14 cellular contexts compared by ENCODE assay signal in the genomic region with DNA sequence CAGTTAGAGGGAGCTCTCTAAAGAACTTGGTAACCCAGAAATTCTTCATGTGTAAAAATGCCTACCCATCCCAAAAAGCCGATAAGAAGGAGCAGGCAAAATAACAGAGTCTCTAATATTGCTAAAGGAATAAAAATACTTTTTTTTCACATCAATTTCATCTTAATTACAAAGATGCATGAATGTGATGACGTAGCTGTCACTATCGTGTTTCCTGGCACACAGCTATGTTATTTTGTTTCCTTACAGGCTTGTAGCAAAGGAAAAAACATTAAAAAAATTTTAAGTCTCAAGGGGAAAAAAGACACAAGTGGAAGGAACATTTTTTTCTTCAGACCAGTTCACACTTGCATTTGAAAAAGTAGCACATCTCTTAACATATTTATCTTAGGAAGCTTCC. TPM values are rescaled to one million over a fixed set of nuclear protein-coding genes. Genes with fewer than 3 reads are reported as not detected.
A peak's percentile ranks its signal among the peaks of the same experiment; 100 is the strongest.
DNase-seq lines count a peak whose midpoint lies in the region; ATAC-seq and TF ChIP-seq lines count a peak whose summit lies in the region.
"Had no signal": no experiment of that assay in that cellular context is flagged by ENCODE, and none has a peak within 500 bp of the region (broad histone marks: within the 10 kb centered on the region; RNA-seq: fewer than 3 reads in every experiment).

No MANE protein-coding gene starts in this region.

- TF ChIP-seq POLR2A in IMR-90 (IDR thresholded peaks at IDR 0.05; ENCODE audit: low read depth, low read length): no peak

- WGBS in IMR-90 (ENCODE audit: extremely low coverage in 2 of 2, insufficient read length in 1 of 2), 2 experiments: no CpG with 5 or more reads among the region's 3 CpGs

- no peak overlapping the region for H4K5ac ChIP-seq in IMR-90 (ENCODE audit: low read depth, low read length)

- H3K79me1 ChIP-seq in IMR-90 (ENCODE audit: low read depth in 1 of 2, low read length in 2 of 2): no peaks in the 10 kb centered on the region

- H3K27me3 ChIP-seq in IMR-90 (ENCODE audit: control insufficient read depth, insufficient read depth, low read length): no peaks in the 10 kb centered on the region
- no peaks in the 10 kb centered on the region for H3K27me3 ChIP-seq in muscle layer of duodenum (ENCODE audit: low read depth, low read length)

- H4K20me1 ChIP-seq in IMR-90 (ENCODE audit: insufficient read depth, low read length): no peaks in the 10 kb centered on the region

- no peak overlapping the region for H3K56ac ChIP-seq in IMR-90 (ENCODE audit: extremely low read depth, insufficient read depth, low read length)

- H3K36me3 ChIP-seq in IMR-90 (ENCODE audit: control insufficient read depth, insufficient read depth, low read length) (no peaks in the 10 kb centered on the region), muscle layer of duodenum (ENCODE audit: control insufficient read depth in 1 of 2, insufficient read depth in 2 of 2, low read length in 2 of 2) (no peaks in the 10 kb centered on the region)

- DNase-seq in IMR-90: no peak
- peak; percentile 53 for DNase-seq in dermis blood vessel endothelial cell
- no peak for DNase-seq in OCI-M1 (lab: John Stamatoyannopoulos, UW)
- no peak for DNase-seq in AG08396 (ENCODE audit: low spot score)
- DNase-seq: activated CD8-positive, alpha-beta T cell treated with anti-CD3 and anti-CD28 coated beads, Interleukin-2, amount 10 ng/mL, durations not matched to agents 7 days and 5 days; foreskin fibroblast; immature natural killer cell; NCI-H1417 treated with DMSO at 0.1 percent for 48 hours; NCI-H2227 treated with DMSO at 0.1 percent for 48 hours; stimulated activated CD4-positive, alpha-beta T cell treated with anti-CD3 and anti-CD28 coated beads, Interleukin-4, amount 100 ng/mL, for 4 hours had no signal

- CTCF ChIA-PET in IMR-90 (lab: Yijun Ruan, JAX): no interaction called here

- POLR2A ChIA-PET in IMR-90 (lab: Charles Lee; ENCODE audit: unreplicated experiment): no interaction called here

- BruUV-seq in IMR-90 (replicated peaks; lab: Mats Ljungman, UMichigan): no TSS peak

- 0 out of 2 replicates have a peak overlapping the region, but pooled peaks have one; percentile 2 for H2BK120ac ChIP-seq in IMR-90 (ENCODE audit: low read depth, low read length)

- TF ChIP-seq CTCF in IMR-90 (conservative IDR thresholded peaks at IDR 0.05; ENCODE audit: low read depth, low read length): no peak

- H3K9ac ChIP-seq in IMR-90 (ENCODE audit: low read depth, low read length): no peak overlapping the region

- no peak overlapping the region for H3K18ac ChIP-seq in IMR-90 (ENCODE audit: low read depth, low read length)

- no peak overlapping the region for H2AK9ac ChIP-seq in IMR-90 (replicated peaks; ENCODE audit: low read depth, low read length, poor library complexity)

- H4K8ac ChIP-seq in IMR-90 (ENCODE audit: low read depth in 2 of 2, low read length in 2 of 2): no peak overlapping the region

- H3K4me1 ChIP-seq in IMR-90 (ENCODE audit: control insufficient read depth, insufficient read depth, low read length) (peaks cover 16% of the 10 kb centered on the region), muscle layer of duodenum (ENCODE audit: control insufficient read depth in 1 of 2, insufficient read depth in 2 of 2, low read length in 2 of 2) (peaks cover 10 to 16% of the 10 kb centered on the region in 2 donors)

- no peak for TF ChIP-seq RAD21 in IMR-90 (IDR thresholded peaks at IDR 0.05; ENCODE audit: low read length)

- H3K23ac ChIP-seq in IMR-90 (ENCODE audit: low read depth, low read length): no peak overlapping the region

- dilution Hi-C loops in IMR-90 (cut with HindIII; ENCODE audit: low sequenced_read_pairs, unreplicated experiment): no loop called here

- no peak overlapping the region for H2AK5ac ChIP-seq in IMR-90 (ENCODE audit: low read depth, low read length)

- no peak overlapping the region for H2BK5ac ChIP-seq in IMR-90 (ENCODE audit: low read depth, low read length, poor library complexity, severe bottlenecking)

- peaks cover 9% of the 10 kb centered on the region for H3K9me1 ChIP-seq in IMR-90 (ENCODE audit: insufficient read depth, low read length)

- no peak overlapping the region for H3K4me2 ChIP-seq in IMR-90 (ENCODE audit: low read depth, low read length)

- H4K91ac ChIP-seq in IMR-90 (ENCODE audit: insufficient read depth, low read depth, low read length): no peak overlapping the region

- no peak for ATAC-seq in IMR-90 (ENCODE audit: low read depth)
- ATAC-seq in HG02970 (IDR thresholded peaks at IDR 0.05; ENCODE audit: low FRiP score, unreplicated experiment): no peak
- ATAC-seq in GM18511 (IDR thresholded peaks at IDR 0.05; ENCODE audit: unreplicated experiment): no peak
- ATAC-seq: activated CD8-positive, alpha-beta T cell treated with anti-CD3 and anti-CD28 coated beads, Interleukin-2, amount 10 ng/mL, durations not matched to agents 7 days and 5 days had no signal

- peak overlapping the region; percentile 64 for H2AFZ ChIP-seq in IMR-90 (replicated peaks; ENCODE audit: low read length, poor library complexity)

- in situ Hi-C loops in IMR-90 (cut with MboI; ENCODE audit: low sequenced_read_pairs): no loop called here

- no peak overlapping the region for H2BK15ac ChIP-seq in IMR-90 (ENCODE audit: low read depth, low read length)

- H3K4me3 ChIP-seq in IMR-90 (ENCODE audit: insufficient read depth, low read depth, low read length) (no peak overlapping the region), muscle layer of duodenum (ENCODE audit: low read depth in 1 of 2, low read length in 2 of 2) (no peak overlapping the region)

- H3K14ac ChIP-seq in IMR-90 (replicated peaks; ENCODE audit: low read depth, low read length): no peak overlapping the region

- intact Hi-C loops in IMR-90 (cut with micrococcal nuclease): no loop called here

- H3K4ac ChIP-seq in IMR-90 (ENCODE audit: low read depth, low read length): no peak overlapping the region

- H3K9me3 ChIP-seq in IMR-90 (ENCODE audit: control insufficient read depth, insufficient read depth, low read length) (no peaks in the 10 kb centered on the region), muscle layer of duodenum (ENCODE audit: control insufficient read depth in 1 of 2, low read length in 2 of 2) (no peaks in the 10 kb centered on the region)

- H2BK20ac ChIP-seq in IMR-90 (ENCODE audit: low read depth, low read length): no peak overlapping the region

- H3K27ac ChIP-seq in IMR-90 (ENCODE audit: insufficient read depth, low read length): no peak overlapping the region
- H3K27ac ChIP-seq in muscle layer of duodenum (ENCODE audit: low read length): peak overlapping the region; percentile 54
- peak overlapping the region; percentile 58 for H3K27ac ChIP-seq in temporal lobe (ENCODE audit: low read depth, low read length)

TF ChIP-seq in IMR-90, 13 proteins besides CTCF, POLR2A, EP300 and RAD21:
- TF ChIP-seq RFX5 (IDR thresholded peaks at IDR 0.05; ENCODE audit: low read depth, low read length): no peak
- TF ChIP-seq BHLHE40 (IDR thresholded peaks at IDR 0.05; ENCODE audit: low read depth, low read length): no peak
- no peak for TF ChIP-seq MXI1 (IDR thresholded peaks at IDR 0.05; ENCODE audit: borderline replicate concordance, low read depth, low read length)
- no peak for TF ChIP-seq NFE2L2 (IDR thresholded peaks at IDR 0.05; ENCODE audit: low read depth, low read length)
- TF ChIP-seq RCOR1 (IDR thresholded peaks at IDR 0.05; ENCODE audit: insufficient replicate concordance, low read length): no peak
- TF ChIP-seq, protein P1, sequence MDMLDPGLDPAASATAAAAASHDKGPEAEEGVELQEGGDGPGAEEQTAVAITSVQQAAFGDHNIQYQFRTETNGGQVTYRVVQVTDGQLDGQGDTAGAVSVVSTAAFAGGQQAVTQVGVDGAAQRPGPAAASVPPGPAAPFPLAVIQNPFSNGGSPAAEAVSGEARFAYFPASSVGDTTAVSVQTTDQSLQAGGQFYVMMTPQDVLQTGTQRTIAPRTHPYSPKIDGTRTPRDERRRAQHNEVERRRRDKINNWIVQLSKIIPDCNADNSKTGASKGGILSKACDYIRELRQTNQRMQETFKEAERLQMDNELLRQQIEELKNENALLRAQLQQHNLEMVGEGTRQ (IDR thresholded peaks at IDR 0.05; ENCODE audit: low read depth, low read length): no peak
- no peak for TF ChIP-seq SMC3 (IDR thresholded peaks at IDR 0.05; ENCODE audit: low read depth, low read length)
- no peak for TF ChIP-seq FOS (IDR thresholded peaks at IDR 0.05; ENCODE audit: low read depth, low read length)
- TF ChIP-seq MAZ (IDR thresholded peaks at IDR 0.05; ENCODE audit: borderline replicate concordance, low read depth, low read length): no peak

RNA-seq across cellular contexts. Expression of a gene that starts 10.3 kb away (rescaled TPM):
- total RNA-seq in IMR-90 (2012; rRNA removed) (84.4 and 145 TPM in 2 replicates), dermis blood vessel endothelial cell (62.5 and 202 TPM in 2 replicates), temporal lobe (11.3 TPM)
- 171 and 200 TPM in 2 replicates for polyA plus RNA-seq in IMR-90 (2012; rRNA removed)
- 106 and 210 TPM in 2 replicates for polyA plus RNA-seq in IMR-90 (2012; cell fraction: cytosol; rRNA removed)
- 122 and 127 TPM in 2 replicates for polyA plus RNA-seq in IMR-90 (2012; cell fraction: nucleus; rRNA removed; ENCODE audit: low replicate concordance)
